In genomic region chr14:30656190-30656632, GRCh38 we compare ENCODE assay signal across 8 cellular contexts. TPM values are rescaled to one million over a fixed set of nuclear protein-coding genes. Genes with fewer than 3 reads are reported as not detected.
DNase-seq lines count a peak whose midpoint lies in the region; ATAC-seq and TF ChIP-seq lines count a peak whose summit lies in the region.

No MANE protein-coding gene starts in this region.

- H3K4me3 ChIP-seq in endodermal cell (ENCODE audit: low read length): no peak overlapping the region
- H3K4me3 ChIP-seq in mesendoderm (ENCODE audit: low read length): no peak overlapping the region

- H3K4me2 ChIP-seq in mesendoderm (ENCODE audit: low read length): no peak overlapping the region

- no peak overlapping the region for H3K4me3 Mint-ChIP-seq in HFFc6
- no peak overlapping the region for H3K4me3 Mint-ChIP-seq in endodermal cell

- TF ChIP-seq CTCF in HFFc6 (IDR thresholded peaks at IDR 0.05) (peak; percentile 83), endodermal cell (conservative IDR thresholded peaks at IDR 0.05) (peak; percentile 83)

- no peak overlapping the region for H3K18ac ChIP-seq in mesendoderm (ENCODE audit: low read length)

- H4K5ac ChIP-seq in mesendoderm (ENCODE audit: low read length): no peak overlapping the region

- no peak overlapping the region for H3K4ac ChIP-seq in mesendoderm (ENCODE audit: low read depth, low read length)

- no peaks in the 10 kb centered on the region for H3K27me3 ChIP-seq in endodermal cell (ENCODE audit: control insufficient read depth, insufficient read depth, low read length, poor library complexity, severe bottlenecking)
- H3K27me3 ChIP-seq in mesendoderm (ENCODE audit: insufficient read depth, low read length, poor library complexity): no peaks in the 10 kb centered on the region

- H3K27ac ChIP-seq in endodermal cell (ENCODE audit: low read depth, low read length): no peak overlapping the region
- H3K27ac ChIP-seq in mesendoderm (ENCODE audit: low read depth, low read length): no peak overlapping the region

- H3K9ac ChIP-seq in endodermal cell (ENCODE audit: extremely low read depth, low read length, poor library complexity, severe bottlenecking): no peak overlapping the region
- no peak overlapping the region for H3K9ac ChIP-seq in mesendoderm (ENCODE audit: low read length)

- ATAC-seq in HG02588 (IDR thresholded peaks at IDR 0.05; ENCODE audit: unreplicated experiment): no peak

- H2BK15ac ChIP-seq in mesendoderm (replicated peaks; ENCODE audit: low read depth): no peak overlapping the region

- no peak overlapping the region for H3K56ac ChIP-seq in mesendoderm (ENCODE audit: low read length)

- H3K23ac ChIP-seq in mesendoderm (ENCODE audit: low read length): no peak overlapping the region

- no peak overlapping the region for H2BK5ac ChIP-seq in mesendoderm (ENCODE audit: low read length)

- WGBS in endodermal cell (ENCODE audit: insufficient coverage in 1 of 2, insufficient read length in 1 of 2), 2 experiments: 70 to 74% methylated on average over 8 of the region's 8 CpGs
- WGBS in mesendoderm (ENCODE audit: extremely low coverage, insufficient coverage, low lambda C conversion rate): no CpG with 5 or more reads among the region's 8 CpGs

- H3K36me3 ChIP-seq in endodermal cell (ENCODE audit: control insufficient read depth, insufficient read depth, low read length) (peaks cover 90% of the 10 kb centered on the region), mesendoderm (ENCODE audit: control insufficient read depth, insufficient read depth, low read length) (no peaks in the 10 kb centered on the region)

- no peaks in the 10 kb centered on the region for H3K4me1 ChIP-seq in endodermal cell (ENCODE audit: control insufficient read depth, insufficient read depth, low read length)
- H3K4me1 ChIP-seq in mesendoderm (ENCODE audit: control insufficient read depth, low read depth, low read length): no peaks in the 10 kb centered on the region

- no peak overlapping the region for H4K8ac ChIP-seq in mesendoderm (ENCODE audit: low read depth, low read length)

- H2BK120ac ChIP-seq in mesendoderm (ENCODE audit: low read depth, low read length): no peak overlapping the region

- H3K4me1 Mint-ChIP-seq in HFFc6 (ENCODE audit: low read depth) (no peaks in the 10 kb centered on the region), endodermal cell (no peaks in the 10 kb centered on the region)

- peaks cover 2% of the 10 kb centered on the region for H3K79me1 ChIP-seq in mesendoderm (ENCODE audit: low read length)

- H3K36me3 Mint-ChIP-seq in HFFc6 (ENCODE audit: low read depth) (peaks cover 22% of the 10 kb centered on the region), endodermal cell (ENCODE audit: low read depth) (peaks cover 40% of the 10 kb centered on the region)

- H3K9me3 ChIP-seq in endodermal cell (ENCODE audit: control insufficient read depth, low read length): no peaks in the 10 kb centered on the region

- H3K9me3 Mint-ChIP-seq in HFFc6 (no peaks in the 10 kb centered on the region), endodermal cell (no peaks in the 10 kb centered on the region)

- H3K27ac Mint-ChIP-seq in HFFc6: no peak overlapping the region
- no peak overlapping the region for H3K27ac Mint-ChIP-seq in endodermal cell

- H3K79me2 ChIP-seq in mesendoderm (ENCODE audit: control insufficient read depth, insufficient read depth, low read length): no peaks in the 10 kb centered on the region

- DNase-seq in DMS53 (lab: John Stamatoyannopoulos, UW) (peak; percentile 49), HFFc6 (peak; percentile 38), T-helper 1 cell (peak in 3 of 5 donors; percentile 8 to 26 (median 8)), endodermal cell (peak; percentile 71), mesendoderm (peak; percentile 49), NCI-H526 treated with DMSO at 0.1 percent for 48 hours (lab: John Stamatoyannopoulos, UW) (no peak)
- DNase-seq in effector CD4-positive, alpha-beta T cell: no peak

- no peak overlapping the region for H2AK5ac ChIP-seq in mesendoderm (ENCODE audit: low read length)

- H3K27me3 Mint-ChIP-seq in HFFc6 (ENCODE audit: insufficient read depth): no peaks in the 10 kb centered on the region; the same call in 1 of the 2 replicates
- H3K27me3 Mint-ChIP-seq in endodermal cell (ENCODE audit: insufficient read depth): no peaks in the 10 kb centered on the region

RNA-seq across cellular contexts. Expression of gene SCFD1, which starts 34.1 kb away (rescaled TPM):
- 100 to 1,000 TPM; 105 to 126 (median 113) TPM for total RNA-seq in HFFc6 (2021; fragmentation: NEBNext Ultra II Directional; extraction: Animal tissue kit (Norgen Biotek cat#: 25700))
- total RNA-seq in endodermal cell: 10 to 100 TPM; 82.4 to 98.4 TPM
- 54.8 TPM for polyA plus RNA-seq in endodermal cell (2013, experiment 1 of 2)
- polyA plus RNA-seq in endodermal cell (2013, experiment 2 of 2): 53.3 TPM
- 99.3 TPM for polyA plus RNA-seq in mesendoderm (2013, experiment 1 of 2)
- polyA plus RNA-seq in mesendoderm (2013, experiment 2 of 2): 96.9 TPM

Comparison
In these comparisons a context has a peak if more than half of its experiments do, and no peak if none do; other contexts are left out.
1. DNase-seq: peak in DMS53 (single experiment), HFFc6 (single experiment), T-helper 1 cell (3 of 5), endodermal cell (single experiment) and mesendoderm (single experiment); none in NCI-H526 treated with DMSO at 0.1 percent for 48 hours (single experiment) and effector CD4-positive, alpha-beta T cell (single experiment).